22 cellular contexts compared by ENCODE assay signal in genomic region chr11:115887727-115888126, GRCh38.
"Had no signal": no experiment of that assay in that cellular context is flagged by ENCODE, and none has a peak within 500 bp of the region (broad histone marks: within the 10 kb centered on the region; RNA-seq: fewer than 3 reads in every experiment).

No MANE protein-coding gene starts in this region.

- H3K4me2 ChIP-seq: hepatocyte had no signal

- H3K9me3 ChIP-seq: esophagus squamous epithelium, spleen, tibial artery, upper lobe of left lung, uterus had no signal

- H3K4me1 ChIP-seq: spleen, tibial artery, uterus had no signal

- H3K27ac ChIP-seq: epithelial cell of prostate, esophagus squamous epithelium, gastroesophageal sphincter, hepatocyte, spleen, tibial artery, upper lobe of left lung, uterus had no signal

- H3K79me2 ChIP-seq: hepatocyte had no signal

- H3K4me3 ChIP-seq: esophagus squamous epithelium, gastroesophageal sphincter, hepatocyte, lung, spleen, tibial artery, upper lobe of left lung, uterus had no signal

- DNase-seq: effector memory CD8-positive, alpha-beta T cell; esophagus squamous epithelium; foreskin fibroblast; head of caudate nucleus; left colon; left ventricle myocardium superior; mesendoderm; naive thymus-derived CD4-positive, alpha-beta T cell; nephron progenitor cell; right cardiac atrium; spleen; stimulated activated CD4-positive, alpha-beta T cell treated with anti-CD3 and anti-CD28 coated beads, Interleukin-15, amount 100 ng/mL, for 24 hours; stimulated activated CD4-positive, alpha-beta T cell treated with anti-CD3 and anti-CD28 coated beads, Interleukin-1b, Interleukin-23, amount 100 ng/mL, for 48 hours; stimulated activated CD4-positive, alpha-beta T cell treated with anti-CD3 and anti-CD28 coated beads, Interleukin-4, amount 100 ng/mL, for 24 hours; tibial artery; uterus had no signal

- H2AFZ ChIP-seq: hepatocyte had no signal

- H3K27me3 ChIP-seq: spleen, upper lobe of left lung, uterus had no signal

- H3K36me3 ChIP-seq: esophagus squamous epithelium, gastroesophageal sphincter, spleen, tibial artery, upper lobe of left lung, uterus had no signal

- FAIRE-seq: colon had no signal
